ENCODE assay signal across 17 cellular contexts in the genomic region with DNA sequence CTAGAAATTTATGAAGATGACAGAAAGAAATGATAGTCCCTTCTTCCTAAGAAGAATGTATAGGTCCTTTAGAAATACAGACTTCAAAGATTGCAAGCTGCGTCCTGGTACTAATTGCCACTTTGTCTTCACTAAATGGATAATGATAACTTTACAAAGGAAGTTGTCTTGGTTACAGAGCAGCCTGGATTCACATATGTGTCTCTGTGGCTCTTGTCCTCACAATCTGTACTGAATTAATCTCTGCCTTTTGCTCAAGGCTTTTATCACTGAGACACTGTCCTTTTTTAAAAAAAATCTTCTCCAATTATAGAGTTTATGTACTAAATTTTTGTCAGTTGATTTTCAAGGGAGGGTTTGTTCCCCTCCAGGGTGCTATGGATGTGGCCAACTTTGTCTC.
"Had no signal": no experiment of that assay in that cellular context is flagged by ENCODE, and none has a peak within 500 bp of the region (broad histone marks: within the 10 kb centered on the region; RNA-seq: fewer than 3 reads in every experiment).

No MANE protein-coding gene starts in this region.

- FAIRE-seq: RCC 7860 had no signal

- H3K27ac ChIP-seq: HL-60 had no signal

- DNase-seq: KBM-7, MV-4-11, NCI-H1048, NCI-H1105, NCI-H1436, NCI-H187, NCI-H2029, NCI-H2081 treated with DMSO at 0.1 percent for 48 hours, NCI-H345, NCI-H446 treated with DMSO at 0.1 percent for 48 hours, NCI-H510A treated with DMSO at 0.1 percent for 48 hours, NCI-H526, NCI-H82, Right ventricle myocardium superior, RPMI8226 had no signal
